ENCODE assay signal across 19 cellular contexts in genomic region chr16:48452991-48453760, GRCh38.
DNase-seq lines count a peak whose midpoint lies in the region; ATAC-seq lines count a peak whose summit lies in the region.
"Had no signal": no experiment of that assay in that cellular context is flagged by ENCODE, and none has a peak within 500 bp of the region (broad histone marks: within the 10 kb centered on the region; RNA-seq: fewer than 3 reads in every experiment).

No MANE protein-coding gene starts in this region.

- no peak overlapping the region for H3K27ac ChIP-seq in trophoblast cell (ENCODE audit: low read depth, low read length)
- H3K27ac ChIP-seq: 22Rv1, C4-2B, RWPE1 had no signal

- H3K23ac ChIP-seq in trophoblast cell (ENCODE audit: low read length): no peak overlapping the region

- H3K27me3 ChIP-seq in trophoblast cell (ENCODE audit: insufficient read depth, low read length): no peaks in the 10 kb centered on the region

- intact Hi-C loops in left ventricle myocardium superior (cut with micrococcal nuclease): no loop called here
- intact Hi-C loops in sciatic nerve (cut with DNase I): no loop called here

- no peak overlapping the region for H4K91ac ChIP-seq in trophoblast cell (ENCODE audit: low read depth, low read length)

- no peak overlapping the region for H2BK120ac ChIP-seq in trophoblast cell (ENCODE audit: insufficient read depth, low read length, poor library complexity)

- no peak overlapping the region for H3K4me3 ChIP-seq in trophoblast cell (ENCODE audit: low read depth, low read length)
- H3K4me3 ChIP-seq: HAP-1 had no signal

- H3K14ac ChIP-seq in trophoblast cell (ENCODE audit: low read length): no peak overlapping the region

- no peaks in the 10 kb centered on the region for H3K9me3 ChIP-seq in trophoblast cell (ENCODE audit: insufficient read depth, low read depth, low read length)
- H3K9me3 ChIP-seq: HAP-1 had no signal

- H3K4me1 ChIP-seq in trophoblast cell (ENCODE audit: control insufficient read depth in 1 of 2, insufficient read depth in 2 of 2, low read length in 2 of 2): no peaks in the 10 kb centered on the region
- H3K4me1 ChIP-seq: HAP-1 had no signal

- no peak overlapping the region for H2AFZ ChIP-seq in trophoblast cell (ENCODE audit: insufficient read depth, low read length, poor library complexity)

- H3K9ac ChIP-seq in trophoblast cell (ENCODE audit: low read length): no peak overlapping the region

- H3K4me2 ChIP-seq in trophoblast cell (ENCODE audit: low read length): no peak overlapping the region

- H4K8ac ChIP-seq in trophoblast cell (ENCODE audit: low read depth, low read length): no peak overlapping the region

- no peaks in the 10 kb centered on the region for H3K79me1 ChIP-seq in trophoblast cell (ENCODE audit: low read length)

- H3K36me3 ChIP-seq in trophoblast cell (ENCODE audit: control insufficient read depth in 1 of 2, insufficient read depth in 2 of 2, low read length in 2 of 2): no peaks in the 10 kb centered on the region
- H3K36me3 ChIP-seq: HAP-1 had no signal

- WGBS in trophoblast cell (ENCODE audit: extremely low coverage, insufficient coverage, insufficient read length): no CpG with 5 or more reads among the region's 11 CpGs

- no peak overlapping the region for H2AK5ac ChIP-seq in trophoblast cell (ENCODE audit: low read length)

- H3K18ac ChIP-seq in trophoblast cell (ENCODE audit: low read length): no peak overlapping the region

- no peak overlapping the region for H2BK12ac ChIP-seq in trophoblast cell (ENCODE audit: low read length)

- peak; percentile 39 for DNase-seq in activated CD8-positive, alpha-beta memory T cell treated with anti-CD3 and anti-CD28 coated beads, Interleukin-2, amount 50 U/mL, for 48 hours
- DNase-seq in activated CD8-positive, alpha-beta memory T cell treated with anti-CD3 and anti-CD28 coated beads for 24 hours: no peak
- DNase-seq in left ventricle myocardium superior: peak; percentile 48
- DNase-seq in sciatic nerve (ENCODE audit: low spot score): no peak
- no peak for DNase-seq in NCI-H82 treated with DMSO at 0.1 percent for 48 hours (lab: John Stamatoyannopoulos, UW; ENCODE audit: unreplicated experiment)
- DNase-seq in trophoblast cell: no peak
- DNase-seq in NCI-H510A treated with DMSO at 0.1 percent for 48 hours (lab: John Stamatoyannopoulos, UW): no peak
- no peak for DNase-seq in stimulated activated CD4-positive, alpha-beta T cell treated with anti-CD3 and anti-CD28 coated beads, Interleukin-1b, Interleukin-23, amount 100 ng/mL, for 48 hours
- DNase-seq: DMS153, EL, NCI-H1048, NCI-H1694, NCI-H2107, NCI-H226, NCI-H526 treated with DMSO at 0.1 percent for 48 hours had no signal

- no peak overlapping the region for H2BK5ac ChIP-seq in trophoblast cell (ENCODE audit: low read depth, low read length, poor library complexity)

- H4K12ac ChIP-seq in trophoblast cell (ENCODE audit: low read depth, low read length): no peak overlapping the region

- peaks cover 2% of the 10 kb centered on the region for H3K79me2 ChIP-seq in trophoblast cell (ENCODE audit: control insufficient read depth, insufficient read depth, low read length, poor library complexity)

- H3K4ac ChIP-seq in trophoblast cell (ENCODE audit: low read depth, low read length): no peak overlapping the region

- ATAC-seq in left ventricle myocardium superior (peak; percentile 99), sciatic nerve (peak; percentile 63)

Comparison
In these comparisons a context has a peak if more than half of its experiments do, and no peak if none do; other contexts are left out.
1. DNase-seq: peak in activated CD8-positive, alpha-beta memory T cell treated with anti-CD3 and anti-CD28 coated beads, Interleukin-2, amount 50 U/mL, for 48 hours (single experiment) and left ventricle myocardium superior (single experiment); none in activated CD8-positive, alpha-beta memory T cell treated with anti-CD3 and anti-CD28 coated beads for 24 hours (single experiment), sciatic nerve (single experiment), NCI-H82 treated with DMSO at 0.1 percent for 48 hours (single experiment), trophoblast cell (0 of 2), NCI-H510A treated with DMSO at 0.1 percent for 48 hours (single experiment) and stimulated activated CD4-positive, alpha-beta T cell treated with anti-CD3 and anti-CD28 coated beads, Interleukin-1b, Interleukin-23, amount 100 ng/mL, for 48 hours (single experiment).